Comparison of ENCODE assay signal across 25 cellular contexts in the genomic region with DNA sequence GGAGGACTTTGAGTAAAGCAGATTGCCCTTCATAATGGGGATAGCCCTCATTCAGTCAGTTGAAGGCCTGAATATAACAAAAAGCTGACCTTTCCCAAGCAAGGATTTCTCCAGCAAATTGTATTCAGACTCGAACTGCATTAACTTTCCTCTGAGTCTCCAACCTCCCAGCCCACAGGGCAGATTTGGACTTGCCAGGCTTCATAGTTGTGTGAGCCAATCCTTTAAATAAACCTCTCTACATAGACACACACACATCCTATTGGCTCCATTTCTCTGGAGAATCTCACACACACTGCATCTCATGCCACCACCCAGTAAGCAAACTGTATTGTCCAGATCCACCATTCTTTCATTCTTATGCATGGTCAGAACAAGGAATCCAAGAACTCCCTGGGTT.
"Had no signal": no experiment of that assay in that cellular context is flagged by ENCODE, and none has a peak within 500 bp of the region (broad histone marks: within the 10 kb centered on the region; RNA-seq: fewer than 3 reads in every experiment).

No MANE protein-coding gene starts in this region.

- H3K4me3 Mint-ChIP-seq: immature natural killer cell; memory B cell; naive thymus-derived CD4-positive, alpha-beta T cell had no signal

- H3K4me3 ChIP-seq: coronary artery, dorsolateral prefrontal cortex, esophagus squamous epithelium, gastroesophageal sphincter, heart left ventricle, hepatocyte, left lung, lower lobe of right lung had no signal

- H2AFZ ChIP-seq: hepatocyte had no signal

- H3K27ac ChIP-seq: coronary artery, dorsolateral prefrontal cortex, esophagus squamous epithelium, gastroesophageal sphincter, heart left ventricle, hepatocyte, left lung, lower lobe of right lung had no signal

- H3K27ac Mint-ChIP-seq: immature natural killer cell; memory B cell; naive thymus-derived CD4-positive, alpha-beta T cell had no signal

- H3K27me3 Mint-ChIP-seq: memory B cell; naive thymus-derived CD4-positive, alpha-beta T cell had no signal

- H3K4me1 ChIP-seq: esophagus squamous epithelium, gastroesophageal sphincter, heart left ventricle, left lung, lower lobe of right lung had no signal

- H3K27me3 ChIP-seq: dorsolateral prefrontal cortex, esophagus squamous epithelium, gastroesophageal sphincter, heart left ventricle, hepatocyte, left lung had no signal

- DNase-seq: dermis blood vessel endothelial cell; dorsolateral prefrontal cortex; effector CD4-positive, alpha-beta T cell; effector memory CD4-positive, alpha-beta T cell; erythroblast; esophagus squamous epithelium; foreskin fibroblast; heart left ventricle; hypothalamus; immature natural killer cell; islet precursor cell; left cardiac atrium; left lung; left ventricle myocardium superior; lower lobe of right lung; mesendoderm; midbrain; naive thymus-derived CD4-positive, alpha-beta T cell had no signal

- H3K4me1 Mint-ChIP-seq: immature natural killer cell; memory B cell; naive thymus-derived CD4-positive, alpha-beta T cell had no signal

- ATAC-seq: esophagus mucosa; gastroesophageal sphincter; heart left ventricle; left cardiac atrium; left lung; left ventricle myocardium superior; lower lobe of right lung; naive thymus-derived CD4-positive, alpha-beta T cell had no signal

- H3K4me2 ChIP-seq: hepatocyte had no signal

- H3K79me2 ChIP-seq: hepatocyte had no signal

- H3K9me3 ChIP-seq: esophagus squamous epithelium, gastroesophageal sphincter, heart left ventricle, left lung, lower lobe of right lung had no signal

- H3K36me3 ChIP-seq: esophagus squamous epithelium, gastroesophageal sphincter, heart left ventricle, left lung, lower lobe of right lung had no signal

- FAIRE-seq: colon, frontal cortex had no signal

- H3K36me3 Mint-ChIP-seq: memory B cell had no signal
